In the genomic region with DNA sequence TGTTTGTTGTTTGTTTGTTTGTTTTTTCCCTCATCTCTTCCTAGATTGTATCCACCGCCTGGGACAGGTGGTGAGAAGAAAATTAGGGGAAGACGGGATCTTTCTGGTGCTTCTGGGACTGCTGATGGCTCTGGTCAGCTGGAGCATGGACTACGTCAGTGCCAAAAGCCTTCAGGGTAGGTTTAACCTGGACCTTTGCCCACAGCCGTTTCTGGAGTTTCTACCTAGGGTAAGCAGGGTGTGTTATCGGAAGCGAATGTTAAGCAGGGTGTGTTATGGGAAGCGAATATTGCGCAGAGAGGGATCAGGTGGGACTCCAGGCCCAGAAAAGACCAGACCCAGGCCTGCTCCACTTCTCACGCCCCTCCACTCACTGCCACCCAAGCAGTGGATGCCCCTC, we compare ENCODE assay signal across 23 cellular contexts. TPM values are rescaled to one million over a fixed set of nuclear protein-coding genes. Genes with fewer than 3 reads are reported as not detected.
DNase-seq lines count a peak whose midpoint lies in the region; ATAC-seq, FAIRE-seq and TF ChIP-seq lines count a peak whose summit lies in the region.
"Had no signal": no experiment of that assay in that cellular context is flagged by ENCODE, and none has a peak within 500 bp of the region (broad histone marks: within the 10 kb centered on the region; RNA-seq: fewer than 3 reads in every experiment).

No MANE protein-coding gene starts in this region.

- H3K79me2 ChIP-seq in HepG2 (ENCODE audit: insufficient read depth, low read length), result no peaks in the 10 kb centered on the region
- no peaks in the 10 kb centered on the region for H3K79me2 ChIP-seq in parathyroid adenoma

- H3K4me2 ChIP-seq in HepG2 (ENCODE audit: low read depth, low read length) (no peak overlapping the region), parathyroid adenoma (ENCODE audit: low read length) (no peak overlapping the region)
- H3K4me2 ChIP-seq: BLaER1, KMS-11 had no signal

- BruUV-seq in HepG2 (replicated peaks; lab: Mats Ljungman, UMichigan), result no TSS peak

- FAIRE-seq in HepG2 (lab: Jason Lieb, UNC), result no peak

- H3K36me3 Mint-ChIP-seq in dendritic cell treated with granulocyte-macrophage colony-stimulating factor and Interleukin-4, amounts not matched to agents 40 ng/mL and 50 ng/mL, for 4 days (ENCODE audit: low read depth), result no peaks in the 10 kb centered on the region

- no peak overlapping the region for H3K27ac ChIP-seq in right lobe of liver
- no peak overlapping the region for H3K27ac ChIP-seq in HepG2 (ENCODE audit: extremely low read length, insufficient read depth, low read length)
- no peak overlapping the region for H3K27ac ChIP-seq in parathyroid adenoma
- H3K27ac ChIP-seq: BLaER1, GM23248, KMS-11, SJSA1 had no signal

- H3K4me3 ChIP-seq in right lobe of liver (no peak overlapping the region), HepG2 (replicated peaks in 1 of 3; ENCODE audit: insufficient read depth in 1 of 3, low read depth in 2 of 3, low read length in 3 of 3) (no peak overlapping the region), parathyroid adenoma (ENCODE audit: low read depth, low read length) (no peak overlapping the region)
- H3K4me3 ChIP-seq: BLaER1, GM23248, SJSA1 had no signal

- H3K9me3 ChIP-seq in right lobe of liver, result no peaks in the 10 kb centered on the region
- H3K9me3 ChIP-seq in HepG2 (ENCODE audit: low read length), result no peaks in the 10 kb centered on the region
- H3K9me3 ChIP-seq in parathyroid adenoma (ENCODE audit: control insufficient read depth, low read length), result no peaks in the 10 kb centered on the region
- H3K9me3 ChIP-seq: BLaER1, SJSA1 had no signal

- peaks cover 88% of the 10 kb centered on the region for H3K4me1 Mint-ChIP-seq in dendritic cell treated with granulocyte-macrophage colony-stimulating factor and Interleukin-4, amounts not matched to agents 40 ng/mL and 50 ng/mL, for 4 days (ENCODE audit: low read depth)

- intact Hi-C loops in right lobe of liver (cut with DNase I) (loop anchor here (5.0 to 10.0 kb wide), 2 partner anchors 94 to 97 kb away; no protein-coding TSS in a partner anchor), HepG2 (cut with micrococcal nuclease; ENCODE audit: unreplicated experiment) (no loop called here)
- intact Hi-C loops in dendritic cell treated with granulocyte-macrophage colony-stimulating factor and Interleukin-4, amounts not matched to agents 40 ng/mL and 50 ng/mL, for 4 days (cut with micrococcal nuclease), result loop anchor here (5.0 kb wide), 1 partner anchor 97 kb away; no protein-coding TSS in a partner anchor

- H3K27me3 ChIP-seq in right lobe of liver (no peaks in the 10 kb centered on the region), HepG2 (ENCODE audit: control insufficient read depth in 1 of 2, insufficient read depth in 2 of 2, low read length in 2 of 2) (peaks cover 0 to 7% of the 10 kb centered on the region in 2 experiments; a peak in 2 of 5 replicates), parathyroid adenoma (ENCODE audit: control insufficient read depth, insufficient read depth, low read length) (no peaks in the 10 kb centered on the region)
- H3K27me3 ChIP-seq: BLaER1, SJSA1 had no signal

- CTCF ChIA-PET in HepG2 (lab: Yijun Ruan, JAX; ENCODE audit: low intra/inter-chr PET ratio, low total read pairs), result no interaction called here

- ATAC-seq in right lobe of liver, result peak; percentile 11 to 49 (median 37)
- ATAC-seq in HepG2, result no peak
- no peak for ATAC-seq in HG03565 (IDR thresholded peaks at IDR 0.05; ENCODE audit: unreplicated experiment)

- no peaks in the 10 kb centered on the region for H3K27me3 Mint-ChIP-seq in dendritic cell treated with granulocyte-macrophage colony-stimulating factor and Interleukin-4, amounts not matched to agents 40 ng/mL and 50 ng/mL, for 4 days

- POLR2A ChIA-PET in HepG2 (lab: Yijun Ruan, JAX), result no interaction called here

- no peak for TF ChIP-seq POLR2A in right lobe of liver (IDR thresholded peaks at IDR 0.05)
- TF ChIP-seq POLR2A in HepG2 (IDR thresholded peaks at IDR 0.05; ENCODE audit: insufficient read depth in 1 of 2, low read depth in 2 of 2, low read length in 2 of 2), result no peak

- H2AFZ ChIP-seq in HepG2 (ENCODE audit: low read length) (no peak overlapping the region), parathyroid adenoma (peak overlapping the region; percentile 11)
- H2AFZ ChIP-seq: GM23248 had no signal

- TF ChIP-seq EP300 in HepG2 (IDR thresholded peaks at IDR 0.05; ENCODE audit: low read depth in 2 of 2, low read length in 2 of 2), result no peak
- TF ChIP-seq EP300 in HepG2 (CRISPR knock-in tag; IDR thresholded peaks at IDR 0.05; ENCODE audit: borderline replicate concordance), result no peak

- in situ Hi-C loops in HepG2 (cut with HindIII; ENCODE audit: extremely low pct_ligation_motif_present, low pct_unique_long_range_greater_than_20kb), result loop anchor here (5.0 kb wide), 1 partner anchor 97 kb away; no protein-coding TSS in a partner anchor

- H3K9ac ChIP-seq in HepG2 (ENCODE audit: insufficient read depth, low read depth, low read length) (no peak overlapping the region), parathyroid adenoma (no peak overlapping the region)
- H3K9ac ChIP-seq: BLaER1, GM23248, KMS-11 had no signal

- H3K27ac Mint-ChIP-seq in dendritic cell treated with granulocyte-macrophage colony-stimulating factor and Interleukin-4, amounts not matched to agents 40 ng/mL and 50 ng/mL, for 4 days, result peak overlapping the region; percentile 9

- H3K9me3 Mint-ChIP-seq in dendritic cell treated with granulocyte-macrophage colony-stimulating factor and Interleukin-4, amounts not matched to agents 40 ng/mL and 50 ng/mL, for 4 days, result no peaks in the 10 kb centered on the region

- TF ChIP-seq CTCF in right lobe of liver (IDR thresholded peaks at IDR 0.05) (no peak), HepG2 (CRISPR knock-in tag; IDR thresholded peaks at IDR 0.05) (no peak), parathyroid adenoma (IDR thresholded peaks at IDR 0.05) (no peak)

- WGBS in right lobe of liver (ENCODE audit: insufficient coverage, low coverage, low lambda C conversion rate, missing lambda C conversion rate), result 37% methylated on average over 6 of the region's 9 CpGs
- WGBS in HepG2 (ENCODE audit: low lambda C conversion rate), result 56% methylated on average over 9 of the region's 9 CpGs

- H4K20me1 ChIP-seq in HepG2 (ENCODE audit: insufficient read depth, low read length), result no peaks in the 10 kb centered on the region
- H4K20me1 ChIP-seq: BLaER1 had no signal

- H3K4me3 Mint-ChIP-seq in dendritic cell treated with granulocyte-macrophage colony-stimulating factor and Interleukin-4, amounts not matched to agents 40 ng/mL and 50 ng/mL, for 4 days, result no peak overlapping the region

- H3K4me1 ChIP-seq in right lobe of liver, result peaks cover 0 to 30% (median 13%) of the 10 kb centered on the region in 4 donors
- peaks cover 31% of the 10 kb centered on the region for H3K4me1 ChIP-seq in HepG2 (ENCODE audit: insufficient read depth, low read length)
- peaks cover 6% of the 10 kb centered on the region for H3K4me1 ChIP-seq in parathyroid adenoma
- H3K4me1 ChIP-seq: BLaER1, SJSA1 had no signal

- DNase-seq in right lobe of liver, result peak; percentile 59 to 76 (median 69)
- no peak for DNase-seq in HepG2 (ENCODE audit: low spot score)
- DNase-seq in H4 (ENCODE audit: low spot score), result no peak
- no peak for DNase-seq in NCI-H774 (lab: John Stamatoyannopoulos, UW)
- DNase-seq in C1 segment of cervical spinal cord (lab: John Stamatoyannopoulos, UW), result no peak
- DNase-seq: DMS79 treated with DMSO at 0.1 percent for 48 hours; GM23248; MM.1S; NCI-H1105; NCI-H1694 treated with DMSO at 0.1 percent for 48 hours; NCI-H2107; NCI-H2227 treated with DMSO at 0.1 percent for 48 hours; NCI-H526; NK-92 treated with Interleukin-12 subunit alpha and Interleukin-12 subunit beta, amount 100 ng/mL, for 24 hours had no signal

- no peak for TF ChIP-seq RAD21 in HepG2 (CRISPR knock-in tag; IDR thresholded peaks at IDR 0.05)

- H3K36me3 ChIP-seq in right lobe of liver, result no peaks in the 10 kb centered on the region
- no peaks in the 10 kb centered on the region for H3K36me3 ChIP-seq in HepG2 (replicated peaks in 1 of 2; ENCODE audit: control insufficient read depth in 1 of 2, insufficient read depth in 2 of 2, low read length in 2 of 2)
- no peaks in the 10 kb centered on the region for H3K36me3 ChIP-seq in parathyroid adenoma (ENCODE audit: control insufficient read depth, insufficient read depth, low read length)
- H3K36me3 ChIP-seq: BLaER1, SJSA1 had no signal

RNA-seq across cellular contexts. Expression of a gene that starts 4.7 kb away (rescaled TPM):
- total RNA-seq in right lobe of liver, result not detected
- total RNA-seq in HepG2 (2016; rRNA removed; fragmentation: Illumina TruSeq; extraction: Trizol), result not detected in 2 replicates
- total RNA-seq in HepG2 (2016; cell fraction: cytosol; rRNA removed; fragmentation: Illumina TruSeq; extraction: Trizol; ENCODE audit: low read depth), result not detected in 2 replicates
- not detected in 2 replicates for total RNA-seq in HepG2 (2016; cell fraction: insoluble cytoplasmic fraction; rRNA removed; fragmentation: Illumina TruSeq; extraction: Trizol)
- not detected in 2 replicates for total RNA-seq in HepG2 (2016; cell fraction: membrane; rRNA removed; fragmentation: Illumina TruSeq; extraction: Trizol)
- not detected in 2 replicates for total RNA-seq in HepG2 (2016; cell fraction: nucleus; rRNA removed; fragmentation: Illumina TruSeq; extraction: Trizol)
- 0.01 TPM in 1 of 2 replicates, not detected in the other for polyA plus RNA-seq in HepG2 (2011; rRNA removed)
- polyA plus RNA-seq in HepG2 (2011; cell fraction: cytosol; rRNA removed), result not detected in 2 replicates
- not detected in 2 replicates for polyA plus RNA-seq in HepG2 (2011; cell fraction: nucleus; rRNA removed)
- not detected in 2 replicates for polyA plus RNA-seq in HepG2 (2012)
- polyA plus RNA-seq in HepG2 (2016; cell fraction: cytosol; fragmentation: Illumina TruSeq; extraction: Trizol; ENCODE audit: low read depth), result not detected in 2 replicates
- not detected in 2 replicates for polyA plus RNA-seq in HepG2 (2016; cell fraction: insoluble cytoplasmic fraction; fragmentation: Illumina TruSeq; extraction: Trizol; ENCODE audit: low read depth)
- polyA plus RNA-seq in HepG2 (2016; cell fraction: membrane; fragmentation: Illumina TruSeq; extraction: Trizol; ENCODE audit: low read depth), result not detected in 2 replicates
- not detected in 2 replicates for polyA plus RNA-seq in HepG2 (2016; cell fraction: nucleus; fragmentation: Illumina TruSeq; extraction: Trizol; ENCODE audit: insufficient read depth, low read depth)
- 0.07 TPM in 1 of 2 replicates, not detected in the other for polyA minus RNA-seq in HepG2 (2011; rRNA and poly(A)+ RNA removed; ENCODE audit: low replicate concordance)
- polyA minus RNA-seq in HepG2 (2011; cell fraction: cytosol; rRNA and poly(A)+ RNA removed), result not detected in 2 replicates
- not detected in 2 replicates for polyA minus RNA-seq in HepG2 (2011; cell fraction: nucleus; rRNA and poly(A)+ RNA removed)
- not detected in 2 replicates for total RNA-seq in H4 (2014; rRNA removed; shearing (Covaris generic))
- total RNA-seq: A172, G401, GM23248, OCI-LY7, SJSA1 had no signal
- polyA plus RNA-seq: GM23248 had no signal

RNA-seq across cellular contexts. Expression of a gene that starts 32.5 kb away (rescaled TPM):
- total RNA-seq in right lobe of liver, result 1 to 10 TPM; 5.3 to 8.7 (median 6.7) TPM
- total RNA-seq in HepG2 (2016; rRNA removed; fragmentation: Illumina TruSeq; extraction: Trizol), result 13.7 and 21.2 TPM in 2 replicates
- total RNA-seq in HepG2 (2016; cell fraction: cytosol; rRNA removed; fragmentation: Illumina TruSeq; extraction: Trizol; ENCODE audit: low read depth), result 2.6 and 5.7 TPM in 2 replicates
- total RNA-seq in HepG2 (2016; cell fraction: insoluble cytoplasmic fraction; rRNA removed; fragmentation: Illumina TruSeq; extraction: Trizol), result 13.6 and 24.5 TPM in 2 replicates
- total RNA-seq in HepG2 (2016; cell fraction: membrane; rRNA removed; fragmentation: Illumina TruSeq; extraction: Trizol), result 6.8 and 7.8 TPM in 2 replicates
- 18.2 and 18.9 TPM in 2 replicates for total RNA-seq in HepG2 (2016; cell fraction: nucleus; rRNA removed; fragmentation: Illumina TruSeq; extraction: Trizol)
- polyA plus RNA-seq in HepG2 (2011; rRNA removed), result 9.0 and 10.2 TPM in 2 replicates
- 5.0 and 6.7 TPM in 2 replicates for polyA plus RNA-seq in HepG2 (2011; cell fraction: cytosol; rRNA removed)
- 17.0 and 18.3 TPM in 2 replicates for polyA plus RNA-seq in HepG2 (2011; cell fraction: nucleus; rRNA removed)
- polyA plus RNA-seq in HepG2 (2012), result 6.2 and 7.5 TPM in 2 replicates
- 1.1 and 1.3 TPM in 2 replicates for polyA plus RNA-seq in HepG2 (2016; cell fraction: cytosol; fragmentation: Illumina TruSeq; extraction: Trizol; ENCODE audit: low read depth)
- 15.7 and 18.6 TPM in 2 replicates for polyA plus RNA-seq in HepG2 (2016; cell fraction: insoluble cytoplasmic fraction; fragmentation: Illumina TruSeq; extraction: Trizol; ENCODE audit: low read depth)
- polyA plus RNA-seq in HepG2 (2016; cell fraction: membrane; fragmentation: Illumina TruSeq; extraction: Trizol; ENCODE audit: low read depth), result 4.5 and 4.8 TPM in 2 replicates
- 28.4 and 33.3 TPM in 2 replicates for polyA plus RNA-seq in HepG2 (2016; cell fraction: nucleus; fragmentation: Illumina TruSeq; extraction: Trizol; ENCODE audit: insufficient read depth, low read depth)
- polyA minus RNA-seq in HepG2 (2011; rRNA and poly(A)+ RNA removed; ENCODE audit: low replicate concordance), result 40.0 and 127 TPM in 2 replicates
- 9.3 and 18.6 TPM in 2 replicates for polyA minus RNA-seq in HepG2 (2011; cell fraction: cytosol; rRNA and poly(A)+ RNA removed)
- 23.6 and 23.9 TPM in 2 replicates for polyA minus RNA-seq in HepG2 (2011; cell fraction: nucleus; rRNA and poly(A)+ RNA removed)
- total RNA-seq in H4 (2014; rRNA removed; shearing (Covaris generic)), result 20.2 and 37.7 TPM in 2 replicates

RNA-seq across cellular contexts. Expression of a gene that starts 35.9 kb away (rescaled TPM):
- total RNA-seq in right lobe of liver (10 to 100 TPM in 5 of 6 experiments, 1 to 10 TPM in 1; 7.0 to 20.8 (median 14.8) TPM), HepG2 (2016; rRNA removed; fragmentation: Illumina TruSeq; extraction: Trizol) (7.8 and 7.9 TPM in 2 replicates)
- total RNA-seq in HepG2 (2016; cell fraction: cytosol; rRNA removed; fragmentation: Illumina TruSeq; extraction: Trizol; ENCODE audit: low read depth), result 3.6 and 5.1 TPM in 2 replicates
- 6.2 and 7.5 TPM in 2 replicates for total RNA-seq in HepG2 (2016; cell fraction: insoluble cytoplasmic fraction; rRNA removed; fragmentation: Illumina TruSeq; extraction: Trizol)
- total RNA-seq in HepG2 (2016; cell fraction: membrane; rRNA removed; fragmentation: Illumina TruSeq; extraction: Trizol), result 5.7 and 6.4 TPM in 2 replicates
- total RNA-seq in HepG2 (2016; cell fraction: nucleus; rRNA removed; fragmentation: Illumina TruSeq; extraction: Trizol), result 7.4 and 8.1 TPM in 2 replicates
- polyA plus RNA-seq in HepG2 (2011; rRNA removed), result 13.8 and 14.0 TPM in 2 replicates
- polyA plus RNA-seq in HepG2 (2011; cell fraction: cytosol; rRNA removed), result 15.4 and 16.1 TPM in 2 replicates
- 9.9 and 14.3 TPM in 2 replicates for polyA plus RNA-seq in HepG2 (2011; cell fraction: nucleus; rRNA removed)
- polyA plus RNA-seq in HepG2 (2012), result 4.0 and 13.4 TPM in 2 replicates
- polyA plus RNA-seq in HepG2 (2016; cell fraction: cytosol; fragmentation: Illumina TruSeq; extraction: Trizol; ENCODE audit: low read depth), result 2.7 and 4.4 TPM in 2 replicates
- 7.7 and 9.4 TPM in 2 replicates for polyA plus RNA-seq in HepG2 (2016; cell fraction: insoluble cytoplasmic fraction; fragmentation: Illumina TruSeq; extraction: Trizol; ENCODE audit: low read depth)
- 6.6 and 7.0 TPM in 2 replicates for polyA plus RNA-seq in HepG2 (2016; cell fraction: membrane; fragmentation: Illumina TruSeq; extraction: Trizol; ENCODE audit: low read depth)
- polyA plus RNA-seq in HepG2 (2016; cell fraction: nucleus; fragmentation: Illumina TruSeq; extraction: Trizol; ENCODE audit: insufficient read depth, low read depth), result 8.5 and 10.4 TPM in 2 replicates
- polyA minus RNA-seq in HepG2 (2011; rRNA and poly(A)+ RNA removed; ENCODE audit: low replicate concordance), result 7.2 and 31.8 TPM in 2 replicates
- 4.9 and 5.5 TPM in 2 replicates for polyA minus RNA-seq in HepG2 (2011; cell fraction: cytosol; rRNA and poly(A)+ RNA removed)
- 6.5 and 9.0 TPM in 2 replicates for polyA minus RNA-seq in HepG2 (2011; cell fraction: nucleus; rRNA and poly(A)+ RNA removed)
- 0.62 and 1.2 TPM in 2 replicates for total RNA-seq in H4 (2014; rRNA removed; shearing (Covaris generic))
- total RNA-seq: G401, GM23248, SJSA1 had no signal
- polyA plus RNA-seq: GM23248 had no signal

RNA-seq across cellular contexts. Expression of a gene that starts 41.9 kb away (rescaled TPM):
- total RNA-seq in right lobe of liver, result under 1 TPM; 0.05 to 0.51 (median 0.14) TPM
- total RNA-seq in HepG2 (2016; rRNA removed; fragmentation: Illumina TruSeq; extraction: Trizol), result 0.07 TPM in 1 of 2 replicates, not detected in the other
- total RNA-seq in HepG2 (2016; cell fraction: cytosol; rRNA removed; fragmentation: Illumina TruSeq; extraction: Trizol; ENCODE audit: low read depth), result not detected in 2 replicates
- 0.15 TPM in 1 of 2 replicates, not detected in the other for total RNA-seq in HepG2 (2016; cell fraction: insoluble cytoplasmic fraction; rRNA removed; fragmentation: Illumina TruSeq; extraction: Trizol)
- total RNA-seq in HepG2 (2016; cell fraction: membrane; rRNA removed; fragmentation: Illumina TruSeq; extraction: Trizol), result not detected in 2 replicates
- total RNA-seq in HepG2 (2016; cell fraction: nucleus; rRNA removed; fragmentation: Illumina TruSeq; extraction: Trizol), result not detected in 2 replicates
- not detected in 2 replicates for polyA plus RNA-seq in HepG2 (2011; rRNA removed)
- polyA plus RNA-seq in HepG2 (2011; cell fraction: cytosol; rRNA removed), result not detected in 2 replicates
- not detected in 2 replicates for polyA plus RNA-seq in HepG2 (2011; cell fraction: nucleus; rRNA removed)
- polyA plus RNA-seq in HepG2 (2012), result not detected in 2 replicates
- not detected in 2 replicates for polyA plus RNA-seq in HepG2 (2016; cell fraction: cytosol; fragmentation: Illumina TruSeq; extraction: Trizol; ENCODE audit: low read depth)
- not detected in 2 replicates for polyA plus RNA-seq in HepG2 (2016; cell fraction: insoluble cytoplasmic fraction; fragmentation: Illumina TruSeq; extraction: Trizol; ENCODE audit: low read depth)
- polyA plus RNA-seq in HepG2 (2016; cell fraction: membrane; fragmentation: Illumina TruSeq; extraction: Trizol; ENCODE audit: low read depth), result not detected in 2 replicates
- not detected in 2 replicates for polyA plus RNA-seq in HepG2 (2016; cell fraction: nucleus; fragmentation: Illumina TruSeq; extraction: Trizol; ENCODE audit: insufficient read depth, low read depth)
- polyA minus RNA-seq in HepG2 (2011; rRNA and poly(A)+ RNA removed; ENCODE audit: low replicate concordance), result 0.54 TPM in 1 of 2 replicates, not detected in the other
- not detected in 2 replicates for polyA minus RNA-seq in HepG2 (2011; cell fraction: cytosol; rRNA and poly(A)+ RNA removed)
- polyA minus RNA-seq in HepG2 (2011; cell fraction: nucleus; rRNA and poly(A)+ RNA removed), result not detected in 2 replicates
- total RNA-seq in H4 (2014; rRNA removed; shearing (Covaris generic)), result 2.0 and 3.1 TPM in 2 replicates
- total RNA-seq: OCI-LY7 had no signal

RNA-seq across cellular contexts. Expression of a gene that starts 57.4 kb away (rescaled TPM):
- 100 to 1,000 TPM; 209 to 315 (median 257) TPM for total RNA-seq in right lobe of liver
- total RNA-seq in HepG2 (2016; rRNA removed; fragmentation: Illumina TruSeq; extraction: Trizol), result 31.5 and 64.6 TPM in 2 replicates
- 20.3 and 21.6 TPM in 2 replicates for total RNA-seq in HepG2 (2016; cell fraction: cytosol; rRNA removed; fragmentation: Illumina TruSeq; extraction: Trizol; ENCODE audit: low read depth)
- 34.2 and 66.6 TPM in 2 replicates for total RNA-seq in HepG2 (2016; cell fraction: insoluble cytoplasmic fraction; rRNA removed; fragmentation: Illumina TruSeq; extraction: Trizol)
- total RNA-seq in HepG2 (2016; cell fraction: membrane; rRNA removed; fragmentation: Illumina TruSeq; extraction: Trizol), result 21.6 and 25.7 TPM in 2 replicates
- 76.0 and 84.9 TPM in 2 replicates for total RNA-seq in HepG2 (2016; cell fraction: nucleus; rRNA removed; fragmentation: Illumina TruSeq; extraction: Trizol)
- polyA plus RNA-seq in HepG2 (2011; rRNA removed), result 92.1 and 96.2 TPM in 2 replicates
- polyA plus RNA-seq in HepG2 (2011; cell fraction: cytosol; rRNA removed), result 77.4 and 78.9 TPM in 2 replicates
- 175 and 195 TPM in 2 replicates for polyA plus RNA-seq in HepG2 (2011; cell fraction: nucleus; rRNA removed)
- 62.6 and 63.0 TPM in 2 replicates for polyA plus RNA-seq in HepG2 (2012)
- polyA plus RNA-seq in HepG2 (2016; cell fraction: cytosol; fragmentation: Illumina TruSeq; extraction: Trizol; ENCODE audit: low read depth), result 23.7 and 26.3 TPM in 2 replicates
- 46.1 and 48.6 TPM in 2 replicates for polyA plus RNA-seq in HepG2 (2016; cell fraction: insoluble cytoplasmic fraction; fragmentation: Illumina TruSeq; extraction: Trizol; ENCODE audit: low read depth)
- polyA plus RNA-seq in HepG2 (2016; cell fraction: membrane; fragmentation: Illumina TruSeq; extraction: Trizol; ENCODE audit: low read depth), result 24.7 and 25.7 TPM in 2 replicates
- 199 and 221 TPM in 2 replicates for polyA plus RNA-seq in HepG2 (2016; cell fraction: nucleus; fragmentation: Illumina TruSeq; extraction: Trizol; ENCODE audit: insufficient read depth, low read depth)
- polyA minus RNA-seq in HepG2 (2011; rRNA and poly(A)+ RNA removed; ENCODE audit: low replicate concordance), result 43.6 and 115 TPM in 2 replicates
- polyA minus RNA-seq in HepG2 (2011; cell fraction: cytosol; rRNA and poly(A)+ RNA removed), result 25.3 TPM in 2 replicates
- polyA minus RNA-seq in HepG2 (2011; cell fraction: nucleus; rRNA and poly(A)+ RNA removed), result 32.3 and 47.2 TPM in 2 replicates
- total RNA-seq in H4 (2014; rRNA removed; shearing (Covaris generic)), result 117 and 152 TPM in 2 replicates

Comparison
In these comparisons a context has a peak if more than half of its experiments do, and no peak if none do; other contexts are left out.
1. ATAC-seq: peak in right lobe of liver (4 of 4); none in HepG2 (single experiment) and HG03565 (single experiment).
2. DNase-seq: peak in right lobe of liver (3 of 3); none in HepG2 (single experiment), H4 (single experiment), NCI-H774 (single experiment) and C1 segment of cervical spinal cord (0 of 14).